14 cellular contexts compared by ENCODE assay signal in genomic region chr16:1167276-1168107, GRCh38. TPM values are rescaled to one million over a fixed set of nuclear protein-coding genes. Genes with fewer than 3 reads are reported as not detected.
DNase-seq lines count a peak whose midpoint lies in the region; ATAC-seq and TF ChIP-seq lines count a peak whose summit lies in the region.
"Had no signal": no experiment of that assay in that cellular context is flagged by ENCODE, and none has a peak within 500 bp of the region (broad histone marks: within the 10 kb centered on the region; RNA-seq: fewer than 3 reads in every experiment).

No MANE protein-coding gene starts in this region.

- no peaks in the 10 kb centered on the region for H3K4me1 Mint-ChIP-seq in endodermal cell
- H3K4me1 Mint-ChIP-seq: activated CD4-positive, alpha-beta T cell treated with anti-CD3 and anti-CD28 coated beads, Interleukin-2, amount 10 ng/mL, durations not matched to agents 7 days and 5 days had no signal

- in situ Hi-C loops in HAP-1 (cut with MboI; ENCODE audit: low sequenced_read_pairs), result no loop called here

- 90 to 92% methylated on average over 33 to 52 of the region's 52 CpGs for WGBS in endodermal cell (ENCODE audit: insufficient coverage in 1 of 2, insufficient read length in 1 of 2), 2 experiments
- WGBS in lower leg skin, 2 donors, result 64% methylated on average over 36 to 47 of the region's 52 CpGs

- DNase-seq in HAP-1 (ENCODE audit: low spot score in 2 of 2) (peak; percentile 6 to 62), NCI-H2171 treated with DMSO at 0.1 percent for 48 hours (lab: John Stamatoyannopoulos, UW) (peak; percentile 81), endodermal cell (no peak), pons (ENCODE audit: low spot score) (peak; percentile 16), lower leg skin (ENCODE audit: low spot score in 2 of 2) (no peak)
- DNase-seq in stimulated activated CD4-positive, alpha-beta T cell treated with anti-CD3 and anti-CD28 coated beads, Interleukin-15, amount 100 ng/mL, for 24 hours, result no peak
- DNase-seq in stimulated activated CD4-positive, alpha-beta T cell treated with anti-CD3 and anti-CD28 coated beads, Interleukin-1b, Interleukin-23, amount 100 ng/mL, for 48 hours, result no peak
- DNase-seq: activated CD4-positive, alpha-beta T cell treated with anti-CD3 and anti-CD28 coated beads, Interleukin-2, amount 10 ng/mL, durations not matched to agents 7 days and 5 days; islet precursor cell; right cardiac atrium; Right ventricle myocardium superior had no signal

- no peaks in the 10 kb centered on the region for H3K9me3 Mint-ChIP-seq in endodermal cell
- H3K9me3 Mint-ChIP-seq: activated CD4-positive, alpha-beta T cell treated with anti-CD3 and anti-CD28 coated beads, Interleukin-2, amount 10 ng/mL, durations not matched to agents 7 days and 5 days; activated naive CD4-positive, alpha-beta T cell treated with anti-CD3 and anti-CD28 coated beads, Interleukin-2, amount 50 U/mL, for 72 hours had no signal

- H3K4me1 ChIP-seq in HAP-1 (no peaks in the 10 kb centered on the region), endodermal cell (ENCODE audit: control insufficient read depth, insufficient read depth, low read length) (no peaks in the 10 kb centered on the region)

- H3K9me3 ChIP-seq in HAP-1, result no peaks in the 10 kb centered on the region
- no peaks in the 10 kb centered on the region for H3K9me3 ChIP-seq in endodermal cell (ENCODE audit: control insufficient read depth, low read length)

- intact Hi-C loops in lower leg skin (cut with DNase I; ENCODE audit: low total_unique reads), result no loop called here

- TF ChIP-seq POLR2A in lower leg skin (IDR thresholded peaks at IDR 0.05), result no peak

- no peak for ATAC-seq in GM18517 (IDR thresholded peaks at IDR 0.05; ENCODE audit: unreplicated experiment)
- ATAC-seq: activated naive CD4-positive, alpha-beta T cell treated with anti-CD3 and anti-CD28 coated beads, Interleukin-2, amount 50 U/mL, for 72 hours; right cardiac atrium had no signal

- TF ChIP-seq CTCF in endodermal cell (conservative IDR thresholded peaks at IDR 0.05) (no peak), lower leg skin (IDR thresholded peaks at IDR 0.05) (no peak)

- no peaks in the 10 kb centered on the region for H3K36me3 Mint-ChIP-seq in endodermal cell (ENCODE audit: low read depth)
- H3K36me3 Mint-ChIP-seq: activated naive CD4-positive, alpha-beta T cell treated with anti-CD3 and anti-CD28 coated beads, Interleukin-2, amount 50 U/mL, for 72 hours had no signal

- peak overlapping the region; percentile 8 for H3K27ac ChIP-seq in endodermal cell (ENCODE audit: low read depth, low read length)

- H3K27me3 ChIP-seq in HAP-1 (ENCODE audit: low read depth) (no peaks in the 10 kb centered on the region), endodermal cell (ENCODE audit: control insufficient read depth, insufficient read depth, low read length, poor library complexity, severe bottlenecking) (no peaks in the 10 kb centered on the region)

- no peak overlapping the region for H3K9ac ChIP-seq in endodermal cell (ENCODE audit: extremely low read depth, low read length, poor library complexity, severe bottlenecking)

- H3K4me3 Mint-ChIP-seq in endodermal cell, result no peak overlapping the region
- H3K4me3 Mint-ChIP-seq: activated CD4-positive, alpha-beta T cell treated with anti-CD3 and anti-CD28 coated beads, Interleukin-2, amount 10 ng/mL, durations not matched to agents 7 days and 5 days had no signal

- H3K27me3 Mint-ChIP-seq in endodermal cell (ENCODE audit: insufficient read depth), result no peaks in the 10 kb centered on the region
- H3K27me3 Mint-ChIP-seq: activated CD4-positive, alpha-beta T cell treated with anti-CD3 and anti-CD28 coated beads, Interleukin-2, amount 10 ng/mL, durations not matched to agents 7 days and 5 days had no signal

- no peaks in the 10 kb centered on the region for H3K36me3 ChIP-seq in HAP-1 (replicated peaks)
- no peaks in the 10 kb centered on the region for H3K36me3 ChIP-seq in endodermal cell (ENCODE audit: control insufficient read depth, insufficient read depth, low read length)

- no peak overlapping the region for H3K4me3 ChIP-seq in HAP-1
- H3K4me3 ChIP-seq in endodermal cell (ENCODE audit: low read length), result no peak overlapping the region
- H3K4me3 ChIP-seq in lower leg skin (ENCODE audit: low read depth, poor library complexity, severe bottlenecking), result no peak overlapping the region

- H3K27ac Mint-ChIP-seq in endodermal cell, result no peak overlapping the region
- H3K27ac Mint-ChIP-seq: activated CD4-positive, alpha-beta T cell treated with anti-CD3 and anti-CD28 coated beads, Interleukin-2, amount 10 ng/mL, durations not matched to agents 7 days and 5 days; activated naive CD4-positive, alpha-beta T cell treated with anti-CD3 and anti-CD28 coated beads, Interleukin-2, amount 50 U/mL, for 72 hours had no signal

RNA-seq across cellular contexts. Expression of gene CACNA1H, which starts 14.6 kb away (rescaled TPM):
- total RNA-seq in endodermal cell (10 to 100 TPM; 31.6 to 45.0 TPM), lower leg skin (100 to 1,000 TPM in 2 of 4 donors, 10 to 100 TPM in 2; 29.3 to 151 (median 72.1) TPM)
- 33.4 TPM for polyA plus RNA-seq in endodermal cell (2013, experiment 1 of 2)
- 30.0 TPM for polyA plus RNA-seq in endodermal cell (2013, experiment 2 of 2)

RNA-seq across cellular contexts. Expression of gene TPSG1, which starts 57.6 kb away (rescaled TPM):
- not detected for total RNA-seq in endodermal cell
- not detected for polyA plus RNA-seq in endodermal cell (2013, experiment 1 of 2)
- polyA plus RNA-seq in endodermal cell (2013, experiment 2 of 2), result not detected
- total RNA-seq in lower leg skin, result 1 to 10 TPM in 2 of 4 donors, under 1 TPM in 1, not detected in 1; 0.32 to 1.5 (median 1.1) TPM
- total RNA-seq: activated CD4-positive, alpha-beta T cell treated with anti-CD3 and anti-CD28 coated beads, Interleukin-2, amount 10 ng/mL, durations not matched to agents 7 days and 5 days; activated naive CD4-positive, alpha-beta T cell treated with anti-CD3 and anti-CD28 coated beads, Interleukin-2, amount 50 U/mL, for 72 hours; H1 had no signal
- polyA plus RNA-seq: H1, right cardiac atrium had no signal

Comparison
In these comparisons a context has a peak if more than half of its experiments do, and no peak if none do; other contexts are left out.
1. DNase-seq: peak in HAP-1 (2 of 2), NCI-H2171 treated with DMSO at 0.1 percent for 48 hours (single experiment) and pons (single experiment); none in endodermal cell (single experiment), stimulated activated CD4-positive, alpha-beta T cell treated with anti-CD3 and anti-CD28 coated beads, Interleukin-15, amount 100 ng/mL, for 24 hours (single experiment), lower leg skin (0 of 2) and stimulated activated CD4-positive, alpha-beta T cell treated with anti-CD3 and anti-CD28 coated beads, Interleukin-1b, Interleukin-23, amount 100 ng/mL, for 48 hours (single experiment).